Comparison of ENCODE assay signal across 16 cellular contexts in genomic region chr2:233430651-233431050, GRCh38.
"Had no signal": no experiment of that assay in that cellular context is flagged by ENCODE, and none has a peak within 500 bp of the region (broad histone marks: within the 10 kb centered on the region; RNA-seq: fewer than 3 reads in every experiment).

No MANE protein-coding gene starts in this region.

- H3K9me3 Mint-ChIP-seq: memory B cell had no signal

- H3K9me3 ChIP-seq: mucosa of descending colon had no signal

- H3K4me3 ChIP-seq: cardiac muscle cell, hepatocyte, mucosa of descending colon had no signal

- H3K27me3 ChIP-seq: cardiac muscle cell, hepatocyte had no signal

- H2AFZ ChIP-seq: hepatocyte had no signal

- H3K4me2 ChIP-seq: hepatocyte had no signal

- ATAC-seq: activated CD8-positive, alpha-beta memory T cell treated with anti-CD3 and anti-CD28 coated beads, Interleukin-2, amount 10 ng/mL, durations not matched to agents 7 days and 5 days; left ventricle myocardium superior; natural killer cell treated with Interleukin-12 subunit alpha and Interleukin-12 subunit beta and Interleukin-15 and Interleukin-18, amount 100 ng/mL, for 72 hours; right cardiac atrium had no signal

- DNase-seq: activated CD4-positive, alpha-beta T cell treated with anti-CD3 and anti-CD28 coated beads, Interleukin-2, amount 50 U/mL, for 48 hours; activated CD8-positive, alpha-beta memory T cell treated with anti-CD3 and anti-CD28 coated beads, Interleukin-2, amount 10 ng/mL, durations not matched to agents 7 days and 5 days; activated T-cell treated with anti-CD3 and anti-CD28 coated beads, Interleukin-2, amount 50 U/mL, for 1 hour; kidney; left ventricle myocardium superior; mucosa of descending colon; posterior cingulate gyrus; right cardiac atrium had no signal

- H3K27me3 Mint-ChIP-seq: activated CD8-positive, alpha-beta memory T cell treated with anti-CD3 and anti-CD28 coated beads, Interleukin-2, amount 10 ng/mL, durations not matched to agents 7 days and 5 days; activated naive CD4-positive, alpha-beta T cell treated with anti-CD3 and anti-CD28 coated beads, Interleukin-2, amount 10 ng/mL, durations not matched to agents 7 days and 5 days; memory B cell; natural killer cell treated with Interleukin-12 subunit alpha and Interleukin-12 subunit beta and Interleukin-15 and Interleukin-18, amount 100 ng/mL, for 72 hours; stimulated activated naive CD8-positive, alpha-beta T cell treated with anti-CD3 and anti-CD28 coated beads, Interleukin-15, Interleukin-2, amounts not matched to agents 100 ng/mL and 50 ng/mL, for 24 hours; type B pancreatic cell had no signal

- H3K36me3 ChIP-seq: cardiac muscle cell had no signal

- H3K27ac Mint-ChIP-seq: activated CD8-positive, alpha-beta memory T cell treated with anti-CD3 and anti-CD28 coated beads, Interleukin-2, amount 10 ng/mL, durations not matched to agents 7 days and 5 days; activated naive CD4-positive, alpha-beta T cell treated with anti-CD3 and anti-CD28 coated beads, Interleukin-2, amount 10 ng/mL, durations not matched to agents 7 days and 5 days; memory B cell; type B pancreatic cell had no signal

- H3K27ac ChIP-seq: cardiac muscle cell, hepatocyte, VCaP had no signal

- H3K4me3 Mint-ChIP-seq: activated CD8-positive, alpha-beta memory T cell treated with anti-CD3 and anti-CD28 coated beads, Interleukin-2, amount 10 ng/mL, durations not matched to agents 7 days and 5 days; activated naive CD4-positive, alpha-beta T cell treated with anti-CD3 and anti-CD28 coated beads, Interleukin-2, amount 10 ng/mL, durations not matched to agents 7 days and 5 days; memory B cell; natural killer cell treated with Interleukin-12 subunit alpha and Interleukin-12 subunit beta and Interleukin-15 and Interleukin-18, amount 100 ng/mL, for 72 hours; stimulated activated naive CD8-positive, alpha-beta T cell treated with anti-CD3 and anti-CD28 coated beads, Interleukin-15, Interleukin-2, amounts not matched to agents 100 ng/mL and 50 ng/mL, for 24 hours; type B pancreatic cell had no signal
